9 cellular contexts compared by ENCODE assay signal in the genomic region with DNA sequence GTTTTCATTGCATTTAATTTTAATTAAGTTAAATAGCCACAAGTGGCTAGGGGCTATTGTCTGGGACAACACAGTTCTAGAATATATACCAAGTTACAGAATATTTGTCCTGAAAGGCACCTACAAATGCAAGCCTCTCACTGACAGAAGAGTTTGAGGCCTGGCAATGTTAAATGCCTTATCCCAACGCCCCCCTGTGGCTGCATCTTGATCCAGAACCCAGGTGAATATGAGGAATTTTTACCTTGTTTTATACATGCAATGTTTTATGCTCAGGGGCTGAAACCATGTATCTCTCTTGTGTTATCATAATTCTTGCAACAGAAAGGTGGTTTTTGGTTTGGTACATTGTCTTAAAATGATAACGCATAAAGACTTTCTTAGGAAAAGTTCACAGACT.
DNase-seq lines count a peak whose midpoint lies in the region; ATAC-seq, FAIRE-seq and TF ChIP-seq lines count a peak whose summit lies in the region.
"Had no signal": no experiment of that assay in that cellular context is flagged by ENCODE, and none has a peak within 500 bp of the region (broad histone marks: within the 10 kb centered on the region; RNA-seq: fewer than 3 reads in every experiment).

No MANE protein-coding gene starts in this region.

- H3T11ph ChIP-seq in H9 (ENCODE audit: low read length), result no peak overlapping the region

- H3K4me2 ChIP-seq in H9 (ENCODE audit: insufficient read depth, insufficient read length, low read length) (no peak overlapping the region), mesenchymal stem cell (ENCODE audit: low read length, poor library complexity, severe bottlenecking) (no peak overlapping the region)

- H3K23ac ChIP-seq in H9 (ENCODE audit: insufficient read length, low read depth, low read length) (no peak overlapping the region), mesenchymal stem cell (ENCODE audit: low read length in 2 of 2) (no peak overlapping the region)

- intact Hi-C loops in activated T-helper 1 cell treated with anti-CD3 and anti-CD28 coated beads, Interleukin-12 subunit alpha, Interleukin-12 subunit beta, Interleukin-2, Interleukin-4 antibody, amounts not matched to agents 30 ng/mL and 10 ng/mL and 1 ng/mL, durations not matched to agents 14 hours and 24 hours and 36 hours (cut with micrococcal nuclease), result no loop called here

- H3K36me3 ChIP-seq in adipocyte (ENCODE audit: control insufficient read depth, insufficient read depth, low read length, severe bottlenecking) (no peaks in the 10 kb centered on the region), mesenchymal stem cell (ENCODE audit: control insufficient read depth in 1 of 2, insufficient read depth in 2 of 2, low read depth in 1 of 2, low read length in 2 of 2) (no peaks in the 10 kb centered on the region)

- H3K9me3 ChIP-seq in H9 (ENCODE audit: control insufficient read depth, low read depth, low read length), result no peaks in the 10 kb centered on the region
- H3K9me3 ChIP-seq in adipocyte (ENCODE audit: control insufficient read depth, low read length), result no peaks in the 10 kb centered on the region
- H3K9me3 ChIP-seq in mesenchymal stem cell (ENCODE audit: control insufficient read depth, low read length), result no peaks in the 10 kb centered on the region

- H3K4me1 Mint-ChIP-seq in H9, result peaks cover 0 to 5% of the 10 kb centered on the region in 2 experiments; a peak in 2 of 4 replicates
- no peaks in the 10 kb centered on the region for H3K4me1 Mint-ChIP-seq in activated T-helper 1 cell treated with anti-CD3 and anti-CD28 coated beads, Interleukin-12 subunit alpha, Interleukin-12 subunit beta, Interleukin-2, Interleukin-4 antibody, amounts not matched to agents 30 ng/mL and 10 ng/mL and 1 ng/mL, durations not matched to agents 14 hours and 24 hours and 36 hours (ENCODE audit: low read depth)

- H3K27me3 Mint-ChIP-seq in H9 (ENCODE audit: low read depth), result no peaks in the 10 kb centered on the region
- peaks cover 12% of the 10 kb centered on the region for H3K27me3 Mint-ChIP-seq in activated T-helper 1 cell treated with anti-CD3 and anti-CD28 coated beads, Interleukin-12 subunit alpha, Interleukin-12 subunit beta, Interleukin-2, Interleukin-4 antibody, amounts not matched to agents 30 ng/mL and 10 ng/mL and 1 ng/mL, durations not matched to agents 14 hours and 24 hours and 36 hours (ENCODE audit: insufficient read depth)

- H4K20me1 ChIP-seq in H9 (ENCODE audit: control insufficient read depth, insufficient read depth, insufficient read length), result no peaks in the 10 kb centered on the region

- no peak overlapping the region for H2BK12ac ChIP-seq in H9 (ENCODE audit: insufficient read length, low read depth, low read length)
- no peak overlapping the region for H2BK12ac ChIP-seq in mesenchymal stem cell (ENCODE audit: low read length in 2 of 2)

- H2AFZ ChIP-seq in H9 (ENCODE audit: low read length), result no peak overlapping the region
- H2AFZ ChIP-seq in mesenchymal stem cell (ENCODE audit: low read depth, low read length), result no peak overlapping the region

- H2BK120ac ChIP-seq in H9 (ENCODE audit: low read depth, low read length, poor library complexity, severe bottlenecking) (no peak overlapping the region), mesenchymal stem cell (ENCODE audit: low read depth, low read length) (no peak overlapping the region)

- no peak overlapping the region for H3K4me3 Mint-ChIP-seq in H9
- H3K4me3 Mint-ChIP-seq in activated T-helper 1 cell treated with anti-CD3 and anti-CD28 coated beads, Interleukin-12 subunit alpha, Interleukin-12 subunit beta, Interleukin-2, Interleukin-4 antibody, amounts not matched to agents 30 ng/mL and 10 ng/mL and 1 ng/mL, durations not matched to agents 14 hours and 24 hours and 36 hours, result no peak overlapping the region

- WGBS in H9 (ENCODE audit: extremely low coverage, insufficient read length, low lambda C conversion rate), result no CpG with 5 or more reads among the region's 2 CpGs
- 49% methylated on average over 2 of the region's 2 CpGs for WGBS in mesenchymal stem cell

- H3K56ac ChIP-seq in H9 (ENCODE audit: insufficient read length, low read depth, low read length), result no peak overlapping the region

- no peak for ATAC-seq in HG03108 (IDR thresholded peaks at IDR 0.05; ENCODE audit: unreplicated experiment)

- no peak overlapping the region for H3K27ac Mint-ChIP-seq in H9
- no peak overlapping the region for H3K27ac Mint-ChIP-seq in activated T-helper 1 cell treated with anti-CD3 and anti-CD28 coated beads, Interleukin-12 subunit alpha, Interleukin-12 subunit beta, Interleukin-2, Interleukin-4 antibody, amounts not matched to agents 30 ng/mL and 10 ng/mL and 1 ng/mL, durations not matched to agents 14 hours and 24 hours and 36 hours

- no peaks in the 10 kb centered on the region for H3K4me1 ChIP-seq in H9 (ENCODE audit: insufficient read depth, low read length)
- no peaks in the 10 kb centered on the region for H3K4me1 ChIP-seq in adipocyte (ENCODE audit: control insufficient read depth, insufficient read depth, low read length)
- H3K4me1 ChIP-seq in mesenchymal stem cell (ENCODE audit: control insufficient read depth, insufficient read depth, low read depth, low read length), result peaks cover 4% of the 10 kb centered on the region

- TF ChIP-seq CTCF in D721Med (IDR thresholded peaks at IDR 0.05; ENCODE audit: insufficient read depth, missing control alignments), result peak; percentile 49
- TF ChIP-seq CTCF in H9 (conservative IDR thresholded peaks at IDR 0.05), result peak; percentile 53; the same call in 2 of the 3 replicates

- H2AK5ac ChIP-seq in H9 (ENCODE audit: insufficient read length, low read length) (no peak overlapping the region), mesenchymal stem cell (ENCODE audit: low read length, severe bottlenecking) (no peak overlapping the region)

- H3K4me3 ChIP-seq in adipocyte (ENCODE audit: low read length), result no peak overlapping the region
- H3K4me3 ChIP-seq in mesenchymal stem cell (ENCODE audit: insufficient read depth in 1 of 2, low read depth in 1 of 2, low read length in 2 of 2), result no peak overlapping the region

- no peak overlapping the region for H2BK20ac ChIP-seq in H9 (ENCODE audit: low read depth, low read length, poor library complexity, severe bottlenecking)

- H3K9ac ChIP-seq in H9 (ENCODE audit: extremely low read depth, insufficient read length, low read length) (no peak overlapping the region), adipocyte (ENCODE audit: low read length) (no peak overlapping the region), mesenchymal stem cell (ENCODE audit: low read length) (no peak overlapping the region)

- H3K27me3 ChIP-seq in H9 (ENCODE audit: insufficient read depth, low read length) (no peaks in the 10 kb centered on the region), adipocyte (replicated peaks; ENCODE audit: control insufficient read depth, insufficient read depth, low read length) (peaks cover 7% of the 10 kb centered on the region), mesenchymal stem cell (ENCODE audit: control insufficient read depth in 1 of 2, insufficient read depth in 1 of 2, low read length in 2 of 2) (peaks cover 6 to 8% of the 10 kb centered on the region in 2 experiments)

- no peaks in the 10 kb centered on the region for H3K79me2 ChIP-seq in H9 (ENCODE audit: insufficient read depth, low read length)

- no peak overlapping the region for H2BK15ac ChIP-seq in H9 (ENCODE audit: low read depth, low read length)
- H2BK15ac ChIP-seq in mesenchymal stem cell (ENCODE audit: low read depth, poor library complexity, severe bottlenecking), result no peak overlapping the region

- H3K27ac ChIP-seq in H9 (ENCODE audit: insufficient read length, low read depth, low read length), result no peak overlapping the region
- no peak overlapping the region for H3K27ac ChIP-seq in mesenchymal stem cell (ENCODE audit: low read length, poor library complexity, severe bottlenecking)

- no peak overlapping the region for H4K5ac ChIP-seq in H9 (ENCODE audit: insufficient read length, low read depth, low read length)

- H4K91ac ChIP-seq in H9 (ENCODE audit: insufficient read length, low read depth, low read length) (no peak overlapping the region), mesenchymal stem cell (ENCODE audit: low read length) (no peak overlapping the region)

- H4K8ac ChIP-seq in H9 (replicated peaks; ENCODE audit: insufficient read length, low read depth, low read length), result no peak overlapping the region
- H4K8ac ChIP-seq in mesenchymal stem cell (ENCODE audit: low read length), result no peak overlapping the region

- H3K9me3 Mint-ChIP-seq in H9, result no peaks in the 10 kb centered on the region
- H3K9me3 Mint-ChIP-seq in activated T-helper 1 cell treated with anti-CD3 and anti-CD28 coated beads, Interleukin-12 subunit alpha, Interleukin-12 subunit beta, Interleukin-2, Interleukin-4 antibody, amounts not matched to agents 30 ng/mL and 10 ng/mL and 1 ng/mL, durations not matched to agents 14 hours and 24 hours and 36 hours, result no peaks in the 10 kb centered on the region

- H3K18ac ChIP-seq in H9 (ENCODE audit: insufficient read length, low read depth, low read length) (no peak overlapping the region), mesenchymal stem cell (ENCODE audit: low read depth in 1 of 2, low read length in 2 of 2) (no peak overlapping the region)

- H2BK5ac ChIP-seq in H9 (ENCODE audit: insufficient read length, low read length), result no peak overlapping the region
- H2BK5ac ChIP-seq in mesenchymal stem cell (ENCODE audit: low read depth, low read length, poor library complexity, severe bottlenecking), result no peak overlapping the region

- H3K14ac ChIP-seq in H9 (ENCODE audit: insufficient read depth, low read length) (no peak overlapping the region), mesenchymal stem cell (ENCODE audit: low read length in 2 of 2) (no peak overlapping the region)

- H3K36me3 Mint-ChIP-seq in H9 (ENCODE audit: insufficient read depth in 1 of 3, low read depth in 3 of 3), result no peaks in the 10 kb centered on the region
- H3K36me3 Mint-ChIP-seq in activated T-helper 1 cell treated with anti-CD3 and anti-CD28 coated beads, Interleukin-12 subunit alpha, Interleukin-12 subunit beta, Interleukin-2, Interleukin-4 antibody, amounts not matched to agents 30 ng/mL and 10 ng/mL and 1 ng/mL, durations not matched to agents 14 hours and 24 hours and 36 hours (ENCODE audit: low read depth), result no peaks in the 10 kb centered on the region

- H3K4ac ChIP-seq in H9 (ENCODE audit: low read depth, low read length), result no peak overlapping the region
- no peak overlapping the region for H3K4ac ChIP-seq in mesenchymal stem cell (ENCODE audit: low read depth in 1 of 2, low read length in 2 of 2)

- DNase-seq in D721Med (ENCODE audit: insufficient read length, low spot score) (no peak), H9 (no peak), adipocyte (ENCODE audit: low read depth) (peak; percentile 57), mesenchymal stem cell (peak; percentile 18), AG20443 (ENCODE audit: low spot score) (no peak), RKO (ENCODE audit: low spot score) (no peak)
- no peak for DNase-seq in activated T-helper 1 cell treated with anti-CD3 and anti-CD28 coated beads, Interleukin-12 subunit alpha, Interleukin-12 subunit beta, Interleukin-2, Interleukin-4 antibody, amounts not matched to agents 30 ng/mL and 10 ng/mL and 1 ng/mL, durations not matched to agents 14 hours and 24 hours and 36 hours (ENCODE audit: low spot score)
- DNase-seq: activated CD4-positive, CD25-positive, alpha-beta regulatory T cell treated with anti-CD3 and anti-CD28 coated beads, Interleukin-2, amount 50 U/mL, for 72 hours had no signal

- no peaks in the 10 kb centered on the region for H3K79me1 ChIP-seq in H9 (ENCODE audit: insufficient read depth, low read depth, low read length, poor library complexity, severe bottlenecking)
- no peaks in the 10 kb centered on the region for H3K79me1 ChIP-seq in mesenchymal stem cell (replicated peaks; ENCODE audit: low read length, poor library complexity, severe bottlenecking)

- no peaks in the 10 kb centered on the region for H3K23me2 ChIP-seq in H9 (ENCODE audit: insufficient read length, low read depth, low read length, poor library complexity, severe bottlenecking)

- FAIRE-seq in D721Med (lab: Jason Lieb, UNC), result no peak

Comparison
In these comparisons a context has a peak if more than half of its experiments do, and no peak if none do; other contexts are left out.
1. DNase-seq: peak in adipocyte (single experiment) and mesenchymal stem cell (single experiment); none in D721Med (single experiment), H9 (single experiment), AG20443 (single experiment), RKO (single experiment) and activated T-helper 1 cell treated with anti-CD3 and anti-CD28 coated beads, Interleukin-12 subunit alpha, Interleukin-12 subunit beta, Interleukin-2, Interleukin-4 antibody, amounts not matched to agents 30 ng/mL and 10 ng/mL and 1 ng/mL, durations not matched to agents 14 hours and 24 hours and 36 hours (single experiment).